Comparison of ENCODE assay signal across 13 cellular contexts in genomic region chr10:85791846-85792532, GRCh38.
DNase-seq lines count a peak whose midpoint lies in the region; ATAC-seq and TF ChIP-seq lines count a peak whose summit lies in the region.
"Had no signal": no experiment of that assay in that cellular context is flagged by ENCODE, and none has a peak within 500 bp of the region (broad histone marks: within the 10 kb centered on the region; RNA-seq: fewer than 3 reads in every experiment).

No MANE protein-coding gene starts in this region.

- no peak overlapping the region for H2AFZ ChIP-seq in GM23338

- no peaks in the 10 kb centered on the region for H4K20me1 ChIP-seq in GM23338 (replicated peaks; ENCODE audit: insufficient read depth)

- TF ChIP-seq CTCF in AG10803 (conservative IDR thresholded peaks at IDR 0.05; ENCODE audit: low read length) (peak; percentile 18; the same call in 1 of the 2 replicates), GM23338 (conservative IDR thresholded peaks at IDR 0.05; ENCODE audit: low read depth in 2 of 2) (peak in 1 of 2 experiments; percentile 13; a peak in 1 of 4 replicates), astrocyte of the spinal cord (IDR thresholded peaks at IDR 0.05; ENCODE audit: low read depth, low read length) (peak; percentile 14), lower leg skin (IDR thresholded peaks at IDR 0.05) (no peak), sigmoid colon (IDR thresholded peaks at IDR 0.05) (peak in 1 of 4 experiments; percentile 29), adrenal gland (IDR thresholded peaks at IDR 0.05) (peak in 2 of 6 experiments; percentile 3 to 11)

- ATAC-seq in GM23338, result no peak
- ATAC-seq: T-cell had no signal

- H3K79me2 ChIP-seq in GM23338 (replicated peaks; ENCODE audit: insufficient read depth), result no peaks in the 10 kb centered on the region

- intact Hi-C loops in lower leg skin (cut with DNase I; ENCODE audit: low total_unique reads), result no loop called here
- intact Hi-C loops in sigmoid colon (cut with DNase I), result loop anchor here (10.0 kb wide), 1 partner anchor 573 kb away; the partner anchor contains the start of gene GRID1
- intact Hi-C loops in adrenal gland (cut with DNase I), result no loop called here

- no peak overlapping the region for H3K27ac Mint-ChIP-seq in GM23338
- H3K27ac Mint-ChIP-seq: HFFc6, T-cell had no signal

- H3K36me3 Mint-ChIP-seq in GM23338 (ENCODE audit: low read depth), result peaks cover 4% of the 10 kb centered on the region; the same call in 2 of the 3 replicates
- H3K36me3 Mint-ChIP-seq: T-cell had no signal

- TF ChIP-seq POLR2A in lower leg skin (IDR thresholded peaks at IDR 0.05) (no peak), sigmoid colon (IDR thresholded peaks at IDR 0.05) (no peak), adrenal gland (IDR thresholded peaks at IDR 0.05) (no peak)

- H3F3A ChIP-seq in GM23338 (replicated peaks; ENCODE audit: low read depth), result no peaks in the 10 kb centered on the region

- H3K4me3 ChIP-seq in AG10803 (ENCODE audit: low read length), result no peak overlapping the region
- no peak overlapping the region for H3K4me3 ChIP-seq in GM23338
- H3K4me3 ChIP-seq in astrocyte of the spinal cord (ENCODE audit: low read depth, low read length), result no peak overlapping the region
- H3K4me3 ChIP-seq in lower leg skin (ENCODE audit: low read depth, poor library complexity, severe bottlenecking), result no peak overlapping the region
- no peak overlapping the region for H3K4me3 ChIP-seq in sigmoid colon
- no peak overlapping the region for H3K4me3 ChIP-seq in adrenal gland

- no peak overlapping the region for H3K4me3 Mint-ChIP-seq in GM23338
- H3K4me3 Mint-ChIP-seq: HFFc6, T-cell had no signal

- H3K9me3 Mint-ChIP-seq in GM23338, result peaks cover 77% of the 10 kb centered on the region
- H3K9me3 Mint-ChIP-seq: T-cell had no signal

- H3K4me1 ChIP-seq in GM23338 (ENCODE audit: insufficient read depth), result no peaks in the 10 kb centered on the region
- H3K4me1 ChIP-seq in sigmoid colon, result peaks cover 0 to 43% (median 24%) of the 10 kb centered on the region in 4 donors
- no peaks in the 10 kb centered on the region for H3K4me1 ChIP-seq in adrenal gland (replicated peaks in 1 of 2)

- H3K36me3 ChIP-seq in GM23338 (ENCODE audit: insufficient read depth) (no peaks in the 10 kb centered on the region), sigmoid colon (no peaks in the 10 kb centered on the region), adrenal gland (replicated peaks in 1 of 2) (no peaks in the 10 kb centered on the region)

- H3K4me2 ChIP-seq in GM23338, result no peak overlapping the region

- peaks cover 3% of the 10 kb centered on the region for H3K27me3 Mint-ChIP-seq in GM23338 (ENCODE audit: insufficient read depth, low read depth, poor library complexity)

- no peaks in the 10 kb centered on the region for H3K9me3 ChIP-seq in sigmoid colon
- no peaks in the 10 kb centered on the region for H3K9me3 ChIP-seq in adrenal gland (replicated peaks in 1 of 3)

- 61 to 64% methylated on average over 5 of the region's 5 CpGs for WGBS in lower leg skin, 2 donors
- 74 to 79% methylated on average over 5 of the region's 5 CpGs for WGBS in sigmoid colon, 2 donors
- WGBS in adrenal gland, 4 donors, result 59 to 85% (median 72%) methylated on average over 5 of the region's 5 CpGs

- no peaks in the 10 kb centered on the region for H3K9me2 ChIP-seq in GM23338 (ENCODE audit: insufficient read depth)

- DNase-seq in AG10803 (ENCODE audit: low read depth) (peak; percentile 23), GM23338 (ENCODE audit: low spot score) (peak; percentile 1), astrocyte of the spinal cord (ENCODE audit: low read depth, low spot score) (peak; percentile 1), lower leg skin (ENCODE audit: low spot score in 2 of 2) (peak; percentile 36 to 78), sigmoid colon (no peak), activated T-cell treated with anti-CD3 and anti-CD28 coated beads for 4 hours (no peak), NCI-H1694 (lab: John Stamatoyannopoulos, UW) (no peak), adrenal gland (no peak)
- DNase-seq: amniotic stem cell, foreskin melanocyte, HFFc6, NCI-H1930, T-cell had no signal

- H3K27me3 ChIP-seq in GM23338 (ENCODE audit: insufficient read depth) (no peaks in the 10 kb centered on the region), sigmoid colon (no peaks in the 10 kb centered on the region), adrenal gland (no peaks in the 10 kb centered on the region)

- H3K4me1 Mint-ChIP-seq in GM23338, result no peaks in the 10 kb centered on the region; the same call in 2 of the 3 replicates

- H3K27ac ChIP-seq in GM23338 (ENCODE audit: low read depth) (no peak overlapping the region), sigmoid colon (peak overlapping the region in 1 of 4 donors; percentile 16), adrenal gland (no peak overlapping the region)

- TF ChIP-seq EP300 in sigmoid colon (IDR thresholded peaks at IDR 0.05), result no peak

- in situ Hi-C loops in astrocyte of the spinal cord (cut with HindIII; ENCODE audit: low sequenced_read_pairs), result no loop called here

TF ChIP-seq in GM23338, 12 proteins besides CTCF, POLR2A, EP300 and RAD21 (continues in another document):
- TF ChIP-seq STAT1 (IDR thresholded peaks at IDR 0.05; ENCODE audit: unreplicated experiment) (no peak), JUNB (IDR thresholded peaks at IDR 0.05; ENCODE audit: unreplicated experiment) (no peak), POLR2AphosphoS5 (IDR thresholded peaks at IDR 0.05; ENCODE audit: low read depth) (no peak), EZH2 (IDR thresholded peaks at IDR 0.05; ENCODE audit: low read depth, unreplicated experiment) (no peak), ETS1 (IDR thresholded peaks at IDR 0.05) (no peak), NANOG (IDR thresholded peaks at IDR 0.05; ENCODE audit: borderline replicate concordance) (no peak), EZH2phosphoT487 (IDR thresholded peaks at IDR 0.05; ENCODE audit: unreplicated experiment) (no peak), ZNF331 (CRISPR knock-in tag; IDR thresholded peaks at IDR 0.05; ENCODE audit: low read depth) (no peak), REST (IDR thresholded peaks at IDR 0.05; ENCODE audit: unreplicated experiment) (no peak), ZNF114 (CRISPR knock-in tag; IDR thresholded peaks at IDR 0.05) (no peak), CREB1 (CRISPR knock-in tag; IDR thresholded peaks at IDR 0.05; ENCODE audit: low read depth) (no peak)

Comparison
In these comparisons a context has a peak if more than half of its experiments do, and no peak if none do; other contexts are left out.
1. DNase-seq: peak in AG10803 (single experiment), GM23338 (single experiment), astrocyte of the spinal cord (single experiment) and lower leg skin (2 of 2); none in sigmoid colon (single experiment), activated T-cell treated with anti-CD3 and anti-CD28 coated beads for 4 hours (single experiment), NCI-H1694 (single experiment) and adrenal gland (0 of 7).
2. CTCF ChIP-seq: peak in AG10803 (single experiment) and astrocyte of the spinal cord (single experiment); none in lower leg skin (0 of 3).